Comparison of ENCODE assay signal across 18 cellular contexts in genomic region chr5:74420220-74420619, GRCh38.
DNase-seq lines count a peak whose midpoint lies in the region; ATAC-seq, FAIRE-seq and TF ChIP-seq lines count a peak whose summit lies in the region.
"Had no signal": no experiment of that assay in that cellular context is flagged by ENCODE, and none has a peak within 500 bp of the region (broad histone marks: within the 10 kb centered on the region; RNA-seq: fewer than 3 reads in every experiment).

No MANE protein-coding gene starts in this region.

- no peak for TF ChIP-seq EP300 in HepG2 (IDR thresholded peaks at IDR 0.05; ENCODE audit: low read depth in 2 of 2, low read length in 2 of 2)
- TF ChIP-seq EP300 in HepG2 (CRISPR knock-in tag; IDR thresholded peaks at IDR 0.05; ENCODE audit: borderline replicate concordance) = no peak

- H4K20me1 ChIP-seq in HepG2 (ENCODE audit: insufficient read depth, low read length) (no peaks in the 10 kb centered on the region), hepatocyte (ENCODE audit: insufficient read depth, poor library complexity, severe bottlenecking) (no peaks in the 10 kb centered on the region)
- H4K20me1 ChIP-seq: BLaER1 had no signal

- H3K9me2 ChIP-seq in hepatocyte (replicated peaks; ENCODE audit: insufficient read depth) = no peaks in the 10 kb centered on the region

- no peak overlapping the region for H2BK120ac ChIP-seq in trophoblast cell (ENCODE audit: insufficient read depth, low read length, poor library complexity)

- no peak overlapping the region for H4K8ac ChIP-seq in trophoblast cell (ENCODE audit: low read depth, low read length)

- H3K4me2 ChIP-seq in HepG2 (ENCODE audit: low read depth, low read length) (no peak overlapping the region), hepatocyte (no peak overlapping the region), trophoblast cell (ENCODE audit: low read length) (no peak overlapping the region)
- H3K4me2 ChIP-seq: BLaER1 had no signal

- no peak for FAIRE-seq in HepG2 (lab: Jason Lieb, UNC)
- FAIRE-seq: HTR-8/SVneo had no signal

- H3K79me1 ChIP-seq in trophoblast cell (ENCODE audit: low read length) = peaks cover 22% of the 10 kb centered on the region

- H3K9ac ChIP-seq in HepG2 (ENCODE audit: insufficient read depth, low read depth, low read length) (no peak overlapping the region), trophoblast cell (ENCODE audit: low read length) (no peak overlapping the region)
- H3K9ac ChIP-seq: BLaER1, GM23248 had no signal

- H3K9me3 ChIP-seq in HepG2 (ENCODE audit: low read length) (no peaks in the 10 kb centered on the region), right lobe of liver (no peaks in the 10 kb centered on the region), hepatocyte (ENCODE audit: low read depth) (no peaks in the 10 kb centered on the region), trophoblast cell (ENCODE audit: insufficient read depth, low read depth, low read length) (no peaks in the 10 kb centered on the region)
- H3K9me3 ChIP-seq: BLaER1, Caco-2 had no signal

- no peak for DNase-seq in HepG2 (ENCODE audit: low spot score)
- no peak for DNase-seq in right lobe of liver
- no peak for DNase-seq in hepatocyte (ENCODE audit: low spot score)
- DNase-seq in trophoblast cell = no peak
- DNase-seq in GM13976 (ENCODE audit: low spot score) = no peak
- DNase-seq in left colon = no peak
- DNase-seq: 8988T; AML-193; Caco-2; CD8-positive, alpha-beta memory T cell; DND-41; GDM1; GM23248; H9; HFFc6 had no signal

- H3K14ac ChIP-seq in trophoblast cell (ENCODE audit: low read length) = no peak overlapping the region

- POLR2A ChIA-PET in HepG2 (lab: Yijun Ruan, JAX) = no interaction called here

- TF ChIP-seq CTCF in HepG2 (CRISPR knock-in tag; IDR thresholded peaks at IDR 0.05) (no peak), right lobe of liver (IDR thresholded peaks at IDR 0.05) (no peak), hepatocyte (IDR thresholded peaks at IDR 0.05; ENCODE audit: poor library complexity) (no peak), GM13976 (IDR thresholded peaks at IDR 0.05; ENCODE audit: borderline replicate concordance, control extremely low read depth, extremely low read depth, insufficient read depth, missing control alignments) (no peak)

- H2AK5ac ChIP-seq in trophoblast cell (ENCODE audit: low read length) = peak overlapping the region; percentile 88

- H4K91ac ChIP-seq in trophoblast cell (ENCODE audit: low read depth, low read length) = peak overlapping the region; percentile 51

- H3K79me2 ChIP-seq in HepG2 (ENCODE audit: insufficient read depth, low read length) (no peaks in the 10 kb centered on the region), hepatocyte (no peaks in the 10 kb centered on the region), trophoblast cell (ENCODE audit: control insufficient read depth, insufficient read depth, low read length, poor library complexity) (peaks cover 1% of the 10 kb centered on the region)

- H3K18ac ChIP-seq in trophoblast cell (ENCODE audit: low read length) = no peak overlapping the region

- TF ChIP-seq POLR2A in HepG2 (IDR thresholded peaks at IDR 0.05; ENCODE audit: insufficient read depth in 1 of 2, low read depth in 2 of 2, low read length in 2 of 2) (no peak), right lobe of liver (IDR thresholded peaks at IDR 0.05) (no peak)

- H3K27me3 ChIP-seq in HepG2 (ENCODE audit: control insufficient read depth in 1 of 2, insufficient read depth in 2 of 2, low read length in 2 of 2) (no peaks in the 10 kb centered on the region), right lobe of liver (no peaks in the 10 kb centered on the region), hepatocyte (no peaks in the 10 kb centered on the region), trophoblast cell (ENCODE audit: insufficient read depth, low read length) (no peaks in the 10 kb centered on the region)
- H3K27me3 ChIP-seq: BLaER1 had no signal

- peak overlapping the region; percentile 53 for H2BK5ac ChIP-seq in trophoblast cell (ENCODE audit: low read depth, low read length, poor library complexity)

- ATAC-seq in HepG2 (no peak), right lobe of liver (no peak), left colon (no peak), GM19035 (IDR thresholded peaks at IDR 0.05; ENCODE audit: unreplicated experiment) (no peak)

- BruUV-seq in HepG2 (replicated peaks; lab: Mats Ljungman, UMichigan) = no TSS peak

- in situ Hi-C loops in HepG2 (cut with HindIII; ENCODE audit: extremely low pct_ligation_motif_present, low pct_unique_long_range_greater_than_20kb) = no loop called here
- in situ Hi-C loops in GM13976 (cut with MboI; ENCODE audit: low sequenced_read_pairs, unreplicated experiment) = no loop called here

- H3K36me3 ChIP-seq in HepG2 (replicated peaks in 1 of 2; ENCODE audit: control insufficient read depth in 1 of 2, insufficient read depth in 2 of 2, low read length in 2 of 2) = no peaks in the 10 kb centered on the region
- H3K36me3 ChIP-seq in right lobe of liver = no peaks in the 10 kb centered on the region
- no peaks in the 10 kb centered on the region for H3K36me3 ChIP-seq in hepatocyte (replicated peaks; ENCODE audit: insufficient read depth, low read depth)
- no peaks in the 10 kb centered on the region for H3K36me3 ChIP-seq in trophoblast cell (ENCODE audit: control insufficient read depth in 1 of 2, insufficient read depth in 2 of 2, low read length in 2 of 2)
- H3K36me3 ChIP-seq: BLaER1 had no signal

- intact Hi-C loops in HepG2 (cut with micrococcal nuclease; ENCODE audit: unreplicated experiment) = no loop called here
- intact Hi-C loops in right lobe of liver (cut with DNase I) = no loop called here
- intact Hi-C loops in left colon (cut with DNase I, micrococcal nuclease) = no loop called here

- H3K27ac ChIP-seq in HepG2 (ENCODE audit: extremely low read length, insufficient read depth, low read length) (no peak overlapping the region), right lobe of liver (no peak overlapping the region), hepatocyte (peak overlapping the region; percentile 73), trophoblast cell (ENCODE audit: low read depth, low read length) (no peak overlapping the region)
- H3K27ac ChIP-seq: BLaER1, GM23248 had no signal

- H2AFZ ChIP-seq in HepG2 (ENCODE audit: low read length) (no peak overlapping the region), hepatocyte (no peak overlapping the region), trophoblast cell (ENCODE audit: insufficient read depth, low read length, poor library complexity) (no peak overlapping the region)
- H2AFZ ChIP-seq: GM23248 had no signal

- no peak for TF ChIP-seq RAD21 in HepG2 (CRISPR knock-in tag; IDR thresholded peaks at IDR 0.05)

- no peak overlapping the region for H4K12ac ChIP-seq in trophoblast cell (ENCODE audit: low read depth, low read length)

- H3K23ac ChIP-seq in trophoblast cell (ENCODE audit: low read length) = no peak overlapping the region

- H3K4me1 ChIP-seq in HepG2 (ENCODE audit: insufficient read depth, low read length) (peaks cover 60% of the 10 kb centered on the region), right lobe of liver (peaks cover 0 to 25% (median 0%) of the 10 kb centered on the region in 4 donors), hepatocyte (ENCODE audit: insufficient read depth) (peaks cover 22% of the 10 kb centered on the region), trophoblast cell (ENCODE audit: control insufficient read depth in 1 of 2, insufficient read depth in 2 of 2, low read length in 2 of 2) (peaks cover 2% of the 10 kb centered on the region in 2 experiments)
- H3K4me1 ChIP-seq: BLaER1 had no signal

- H2BK12ac ChIP-seq in trophoblast cell (ENCODE audit: low read length) = peak overlapping the region; percentile 82

- H3K4me3 ChIP-seq in HepG2 (replicated peaks in 1 of 3; ENCODE audit: insufficient read depth in 1 of 3, low read depth in 2 of 3, low read length in 3 of 3) (no peak overlapping the region), right lobe of liver (no peak overlapping the region), hepatocyte (no peak overlapping the region), trophoblast cell (ENCODE audit: low read depth, low read length) (no peak overlapping the region)
- H3K4me3 ChIP-seq: BLaER1, GM23248 had no signal

- CTCF ChIA-PET in HepG2 (lab: Yijun Ruan, JAX; ENCODE audit: low intra/inter-chr PET ratio, low total read pairs) = no interaction called here

- no peak overlapping the region for H3K4ac ChIP-seq in trophoblast cell (ENCODE audit: low read depth, low read length)

- 87% methylated on average over 3 of the region's 3 CpGs for WGBS in HepG2 (ENCODE audit: low lambda C conversion rate)
- WGBS in right lobe of liver (ENCODE audit: insufficient coverage, low coverage, low lambda C conversion rate, missing lambda C conversion rate) = 74% methylated on average over 3 of the region's 3 CpGs
- WGBS in hepatocyte (ENCODE audit: low lambda C conversion rate, missing lambda C conversion rate) = 37% methylated on average over 3 of the region's 3 CpGs
- WGBS in trophoblast cell (ENCODE audit: extremely low coverage, insufficient coverage, insufficient read length) = no CpG with 5 or more reads among the region's 3 CpGs

TF ChIP-seq in HepG2, 621 proteins besides CTCF, POLR2A, EP300 and RAD21 (continues in another document):
- TF ChIP-seq ZNF503 (CRISPR knock-in tag; IDR thresholded peaks at IDR 0.05) = no peak
